In the genomic region with DNA sequence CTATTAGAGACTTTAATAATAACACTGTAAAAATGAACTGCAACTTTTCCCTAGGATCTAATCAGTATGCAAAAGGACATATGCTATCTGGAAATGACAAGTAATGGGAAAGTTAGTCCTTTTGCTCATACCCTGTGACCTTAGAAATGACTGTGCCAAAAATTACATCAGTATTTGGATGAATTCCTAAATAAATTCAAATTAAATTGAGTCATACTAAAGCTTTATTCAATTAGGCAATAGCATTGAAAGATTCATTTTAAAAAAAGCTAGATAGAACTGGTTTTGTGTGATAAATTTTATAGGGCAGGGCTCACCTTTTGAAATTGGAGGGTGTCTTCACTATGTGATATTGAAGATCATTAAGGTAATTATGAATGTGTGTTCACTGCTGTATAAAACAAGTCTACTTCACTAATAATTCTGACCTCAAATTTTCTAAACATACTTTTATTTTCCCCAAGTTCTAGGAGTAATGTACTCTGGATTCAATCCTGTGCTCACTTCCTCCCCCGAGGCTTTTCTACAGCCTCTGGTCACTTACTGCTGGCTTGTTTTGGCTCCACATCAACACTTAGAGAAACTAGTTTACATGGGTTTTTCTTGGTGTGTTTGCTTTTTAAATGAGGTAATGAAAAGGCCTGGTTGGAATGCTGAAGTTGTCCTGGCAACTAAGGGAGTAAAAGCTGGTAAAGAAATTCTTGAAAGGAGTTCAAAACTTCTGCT, we compare ENCODE assay signal across 8 cellular contexts. TPM values are rescaled to one million over a fixed set of nuclear protein-coding genes. Genes with fewer than 3 reads are reported as not detected.
DNase-seq lines count a peak whose midpoint lies in the region; ATAC-seq, FAIRE-seq and TF ChIP-seq lines count a peak whose summit lies in the region.

No MANE protein-coding gene starts in this region.

- no peaks in the 10 kb centered on the region for H4K20me1 ChIP-seq in SK-N-SH (ENCODE audit: insufficient read depth)

- H2AFZ ChIP-seq in SK-N-SH (ENCODE audit: low read depth) = peak overlapping the region; percentile 5; the same call in 1 of the 2 replicates

- POLR2A ChIA-PET in SK-N-SH (lab: Yijun Ruan, JAX) = no interaction called here

- intact Hi-C loops in psoas muscle (cut with DNase I) = no loop called here

- no peak for TF ChIP-seq RAD21 in SK-N-SH (IDR thresholded peaks at IDR 0.05; ENCODE audit: low read length)

- CTCF ChIA-PET in SK-N-SH (lab: Yijun Ruan, JAX) = interaction anchor here (0.6 to 1.4 kb wide), 3 partner anchors 44 to 707 kb away, joined by 3 read pairs; partner anchors contain the start of gene SPTSSB

- H3K79me2 ChIP-seq in SK-N-SH (ENCODE audit: insufficient read depth) = no peaks in the 10 kb centered on the region

- WGBS in SK-N-SH (ENCODE audit: low lambda C conversion rate) = 0% methylated on average over 1 of the region's 1 CpG
- 33 to 46% (median 43%) methylated on average over 1 of the region's 1 CpG for WGBS in psoas muscle, 3 donors

- TF ChIP-seq CTCF in SK-N-SH (IDR thresholded peaks at IDR 0.05) (no peak), psoas muscle (IDR thresholded peaks at IDR 0.05) (no peak)

- H3F3A ChIP-seq in SK-N-SH (replicated peaks; ENCODE audit: insufficient read depth) = peaks cover 5% of the 10 kb centered on the region

- no peaks in the 10 kb centered on the region for H3K9me2 ChIP-seq in SK-N-SH

- ATAC-seq in psoas muscle (peak in 1 of 4 donors; percentile 41), GM21737 (IDR thresholded peaks at IDR 0.05; ENCODE audit: unreplicated experiment) (no peak)

- DNase-seq in DMS 273 treated with DMSO at 0.1 percent for 48 hours (lab: John Stamatoyannopoulos, UW) (peak; percentile 32), SK-N-SH (no peak), glomerular endothelial cell (ENCODE audit: extremely low read depth, low read depth, low spot score) (peak; percentile 34), psoas muscle (no peak), T-helper 1 cell (no peak), RCC 7860 (ENCODE audit: low spot score) (no peak)
- DNase-seq in activated CD8-positive, alpha-beta memory T cell treated with anti-CD3 and anti-CD28 coated beads, Interleukin-2, amount 50 U/mL, for 48 hours = no peak

- H3K4me3 ChIP-seq in SK-N-SH (ENCODE audit: low read depth in 2 of 2, low read length in 1 of 2) = 0 out of 4 replicates have a peak overlapping the region, but pooled peaks of 1 of the 2 experiments have one; percentile 18
- no peak overlapping the region for H3K4me3 ChIP-seq in psoas muscle

- TF ChIP-seq EP300 in SK-N-SH (IDR thresholded peaks at IDR 0.05; ENCODE audit: borderline replicate concordance in 1 of 2, low read depth in 1 of 2, low read length in 1 of 2) = no peak

- H3K27me3 ChIP-seq in SK-N-SH (ENCODE audit: insufficient read depth) = no peaks in the 10 kb centered on the region
- H3K27me3 ChIP-seq in psoas muscle (ENCODE audit: insufficient read depth in 3 of 3, low read length in 2 of 3) = no peaks in the 10 kb centered on the region

- H3K36me3 ChIP-seq in SK-N-SH (replicated peaks in 1 of 2; ENCODE audit: control insufficient read depth in 1 of 2, insufficient read depth in 2 of 2, low read length in 1 of 2) = no peaks in the 10 kb centered on the region
- H3K36me3 ChIP-seq in psoas muscle (ENCODE audit: insufficient read depth in 1 of 2, low read depth in 1 of 2) = no peaks in the 10 kb centered on the region

- no peak for FAIRE-seq in RCC 7860 (lab: Jason Lieb, UNC)

- H3K27ac ChIP-seq in SK-N-SH (ENCODE audit: low read depth in 2 of 2, low read length in 1 of 2) = peak overlapping the region; percentile 34 to 88
- H3K27ac ChIP-seq in psoas muscle = peak overlapping the region; percentile 15

- H3K4me2 ChIP-seq in SK-N-SH = peak overlapping the region; percentile 62; the same call in 1 of the 2 replicates

- H3K9me3 ChIP-seq in SK-N-SH = no peaks in the 10 kb centered on the region
- H3K9me3 ChIP-seq in psoas muscle = no peaks in the 10 kb centered on the region

- H3K4me1 ChIP-seq in SK-N-SH (ENCODE audit: control insufficient read depth in 1 of 2, insufficient read depth in 2 of 2, low read depth in 1 of 2, low read length in 1 of 2) = peaks cover 4 to 19% of the 10 kb centered on the region in 2 experiments
- no peaks in the 10 kb centered on the region for H3K4me1 ChIP-seq in psoas muscle

- H3K9ac ChIP-seq in SK-N-SH = peak overlapping the region; percentile 51; the same call in 1 of the 2 replicates

TF ChIP-seq in SK-N-SH, 30 proteins besides CTCF, POLR2A, EP300 and RAD21:
- no peak for TF ChIP-seq FOXM1 (IDR thresholded peaks at IDR 0.05; ENCODE audit: low read depth)
- TF ChIP-seq USF2 (IDR thresholded peaks at IDR 0.05; ENCODE audit: borderline replicate concordance, low read depth, low read length) = no peak
- TF ChIP-seq, protein P1, sequence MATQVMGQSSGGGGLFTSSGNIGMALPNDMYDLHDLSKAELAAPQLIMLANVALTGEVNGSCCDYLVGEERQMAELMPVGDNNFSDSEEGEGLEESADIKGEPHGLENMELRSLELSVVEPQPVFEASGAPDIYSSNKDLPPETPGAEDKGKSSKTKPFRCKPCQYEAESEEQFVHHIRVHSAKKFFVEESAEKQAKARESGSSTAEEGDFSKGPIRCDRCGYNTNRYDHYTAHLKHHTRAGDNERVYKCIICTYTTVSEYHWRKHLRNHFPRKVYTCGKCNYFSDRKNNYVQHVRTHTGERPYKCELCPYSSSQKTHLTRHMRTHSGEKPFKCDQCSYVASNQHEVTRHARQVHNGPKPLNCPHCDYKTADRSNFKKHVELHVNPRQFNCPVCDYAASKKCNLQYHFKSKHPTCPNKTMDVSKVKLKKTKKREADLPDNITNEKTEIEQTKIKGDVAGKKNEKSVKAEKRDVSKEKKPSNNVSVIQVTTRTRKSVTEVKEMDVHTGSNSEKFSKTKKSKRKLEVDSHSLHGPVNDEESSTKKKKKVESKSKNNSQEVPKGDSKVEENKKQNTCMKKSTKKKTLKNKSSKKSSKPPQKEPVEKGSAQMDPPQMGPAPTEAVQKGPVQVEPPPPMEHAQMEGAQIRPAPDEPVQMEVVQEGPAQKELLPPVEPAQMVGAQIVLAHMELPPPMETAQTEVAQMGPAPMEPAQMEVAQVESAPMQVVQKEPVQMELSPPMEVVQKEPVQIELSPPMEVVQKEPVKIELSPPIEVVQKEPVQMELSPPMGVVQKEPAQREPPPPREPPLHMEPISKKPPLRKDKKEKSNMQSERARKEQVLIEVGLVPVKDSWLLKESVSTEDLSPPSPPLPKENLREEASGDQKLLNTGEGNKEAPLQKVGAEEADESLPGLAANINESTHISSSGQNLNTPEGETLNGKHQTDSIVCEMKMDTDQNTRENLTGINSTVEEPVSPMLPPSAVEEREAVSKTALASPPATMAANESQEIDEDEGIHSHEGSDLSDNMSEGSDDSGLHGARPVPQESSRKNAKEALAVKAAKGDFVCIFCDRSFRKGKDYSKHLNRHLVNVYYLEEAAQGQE (IDR thresholded peaks at IDR 0.05; ENCODE audit: low read depth, low read length) = no peak
- TF ChIP-seq CHD2 (IDR thresholded peaks at IDR 0.05; ENCODE audit: low read length, partially characterized antibody) = no peak
- peak; percentile 3; the same call in 1 of the 2 replicates for TF ChIP-seq TCF12 (IDR thresholded peaks at IDR 0.05)
- TF ChIP-seq NFIC (IDR thresholded peaks at IDR 0.05; ENCODE audit: borderline replicate concordance) = peak; percentile 10; the same call in 1 of the 2 replicates

RNA-seq across cellular contexts. Expression of gene SPTSSB, which starts 44.4 kb away (rescaled TPM):
- polyA plus RNA-seq in SK-N-SH (2012; rRNA removed) = 0.07 and 0.57 TPM in 2 replicates
- polyA plus RNA-seq in SK-N-SH (2012; cell fraction: cytosol; rRNA removed) = 0.36 and 0.75 TPM in 2 replicates
- 0.13 and 0.23 TPM in 2 replicates for polyA plus RNA-seq in SK-N-SH (2012; cell fraction: nucleus; rRNA removed)
- total RNA-seq in glomerular endothelial cell = not detected in 2 replicates
- total RNA-seq in psoas muscle = 1 to 10 TPM in 1 of 4 donors, not detected in 3; 1.2 TPM
- polyA plus RNA-seq in psoas muscle = under 1 TPM; 0.03 to 0.21 (median 0.04) TPM

Comparison
In these comparisons a context has a peak if more than half of its experiments do, and no peak if none do; other contexts are left out.
1. DNase-seq: peak in DMS 273 treated with DMSO at 0.1 percent for 48 hours (single experiment) and glomerular endothelial cell (single experiment); none in SK-N-SH (single experiment), psoas muscle (0 of 2), T-helper 1 cell (0 of 5), RCC 7860 (single experiment) and activated CD8-positive, alpha-beta memory T cell treated with anti-CD3 and anti-CD28 coated beads, Interleukin-2, amount 50 U/mL, for 48 hours (single experiment).